ENCODE assay signal across 8 cellular contexts in the genomic region with DNA sequence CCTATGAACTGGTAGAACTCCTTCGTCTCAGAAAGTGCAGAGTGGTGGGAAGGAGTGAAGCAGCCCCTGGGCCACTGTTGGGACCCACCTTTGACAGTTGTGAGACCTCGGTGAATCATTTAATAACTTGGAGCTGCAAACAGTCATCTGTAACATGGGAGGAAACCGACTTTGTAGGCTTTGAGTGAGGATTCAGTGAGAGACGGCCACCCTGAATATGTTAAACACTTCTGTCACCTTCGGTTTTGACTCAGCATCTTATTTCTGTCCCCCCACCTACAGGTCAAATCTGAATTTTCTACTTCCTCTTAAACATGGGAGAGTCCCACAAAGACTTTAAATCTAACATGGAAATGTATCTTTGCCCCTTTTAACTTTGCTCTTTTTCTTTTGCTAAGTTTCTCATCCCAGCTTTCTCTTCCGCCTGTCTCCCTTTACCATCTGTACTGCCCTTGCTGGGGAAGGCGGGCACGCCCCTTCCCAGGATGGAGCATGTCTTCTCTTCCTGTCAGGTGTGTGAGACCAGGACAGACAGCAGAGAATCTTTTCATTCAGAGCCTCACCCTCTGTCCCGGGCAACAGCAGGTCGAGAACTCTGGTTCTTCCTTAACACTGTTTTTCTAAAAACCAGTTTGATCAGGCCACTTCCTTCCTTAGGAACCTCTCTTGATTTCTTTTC. TPM values are rescaled to one million over a fixed set of nuclear protein-coding genes. Genes with fewer than 3 reads are reported as not detected.
A peak's percentile ranks its signal among the peaks of the same experiment; 100 is the strongest.
DNase-seq lines count a peak whose midpoint lies in the region; ATAC-seq, FAIRE-seq and TF ChIP-seq lines count a peak whose summit lies in the region.

No MANE protein-coding gene starts in this region.

- no peak; the same call in 1 of the 2 replicates for TF ChIP-seq POLR2A in GM12891 (IDR thresholded peaks at IDR 0.05; ENCODE audit: low read depth, low read length)

- H3K36me3 ChIP-seq in GM23248 (ENCODE audit: low read depth) (peaks cover 51% of the 10 kb centered on the region; the same call in 1 of the 2 replicates), heart right ventricle (peaks cover 0 to 100% (median 49%) of the 10 kb centered on the region in 9 donors)

- H3F3A ChIP-seq in GM23248 (ENCODE audit: insufficient read depth): no peaks in the 10 kb centered on the region

- H3K27ac ChIP-seq in GM23248: no peak overlapping the region
- no peak overlapping the region for H3K27ac ChIP-seq in heart right ventricle

- DNase-seq in GM12891 (ENCODE audit: insufficient read length, low spot score) (peak; percentile 21), COLO829 (ENCODE audit: low spot score) (no peak), GM23248 (no peak), heart right ventricle (no peak), inferior parietal cortex (ENCODE audit: extremely low spot score) (no peak)
- DNase-seq in central memory CD4-positive, alpha-beta T cell: peak; percentile 0

- peak; percentile 91 for FAIRE-seq in GM12891 (lab: Jason Lieb, UNC)

- intact Hi-C loops in heart right ventricle (cut with DNase I): no loop called here

- H3K4me1 ChIP-seq in GM23248 (ENCODE audit: insufficient read depth) (no peaks in the 10 kb centered on the region), heart right ventricle (no peaks in the 10 kb centered on the region)

- TF ChIP-seq CTCF in heart right ventricle (IDR thresholded peaks at IDR 0.05): no peak

- peaks cover 13% of the 10 kb centered on the region; the same call in 1 of the 2 replicates for H3K79me2 ChIP-seq in GM23248 (ENCODE audit: insufficient read depth)

- in situ Hi-C loops in GM23248 (cut with MboI): no loop called here

- ATAC-seq in GM19463 (IDR thresholded peaks at IDR 0.05; ENCODE audit: unreplicated experiment): peak; percentile 88
- peak; percentile 94 for ATAC-seq in HG03135 (IDR thresholded peaks at IDR 0.05; ENCODE audit: unreplicated experiment)
- no peak for ATAC-seq in heart right ventricle

- H3K9me2 ChIP-seq in GM23248 (ENCODE audit: insufficient read depth): no peaks in the 10 kb centered on the region

- H3K27me3 ChIP-seq in GM23248 (replicated peaks; ENCODE audit: insufficient read depth): no peaks in the 10 kb centered on the region
- no peaks in the 10 kb centered on the region for H3K27me3 ChIP-seq in heart right ventricle

- no peaks in the 10 kb centered on the region for H4K20me1 ChIP-seq in GM23248 (ENCODE audit: insufficient read depth)

- no peak overlapping the region for H3K4me2 ChIP-seq in GM23248 (ENCODE audit: unreplicated experiment)

- no peak overlapping the region for H2AFZ ChIP-seq in GM23248

- H3K9me3 ChIP-seq in GM23248 (ENCODE audit: low read depth) (no peaks in the 10 kb centered on the region), heart right ventricle (no peaks in the 10 kb centered on the region)

- no peak overlapping the region for H3K4me3 ChIP-seq in GM23248
- H3K4me3 ChIP-seq in heart right ventricle: no peak overlapping the region

- WGBS in GM23248 (ENCODE audit: low coverage in 1 of 2, low lambda C conversion rate in 2 of 2, missing lambda C conversion rate in 2 of 2), 2 experiments: 89 to 90% methylated on average over 10 of the region's 10 CpGs
- WGBS in heart right ventricle, 2 donors: 87 to 89% methylated on average over 10 of the region's 10 CpGs

- H3K9ac ChIP-seq in GM23248: no peak overlapping the region

TF ChIP-seq in GM12891, 5 proteins besides CTCF, POLR2A, EP300 and RAD21:
- TF ChIP-seq POLR2AphosphoS5 (IDR thresholded peaks at IDR 0.05; ENCODE audit: low read depth, low read length): no peak
- no peak; the same call in 1 of the 2 replicates for TF ChIP-seq TAF1 (IDR thresholded peaks at IDR 0.05; ENCODE audit: low read depth, low read length)
- peak; percentile 73 for TF ChIP-seq SPI1 (IDR thresholded peaks at IDR 0.05; ENCODE audit: low read depth, low read length)
- TF ChIP-seq PAX5 (IDR thresholded peaks at IDR 0.05; ENCODE audit: insufficient read depth, low read length, severe bottlenecking): no peak
- peak; percentile 93 for TF ChIP-seq POU2F2 (IDR thresholded peaks at IDR 0.05; ENCODE audit: low read depth, low read length)

RNA-seq across cellular contexts. Expression of gene ZC3H14, which starts 37.1 kb away (rescaled TPM):
- polyA plus RNA-seq in GM12891 (2012; ENCODE audit: low read depth, missing spikeins): 26.8 TPM
- 70.0 and 70.1 TPM in 2 replicates for total RNA-seq in GM23248 (2014; rRNA removed; shearing (Covaris generic))
- polyA plus RNA-seq in GM23248 (2016; fragmentation: Nextera tagmentation; extraction: Ambion mirVana) (65.6 and 67.9 TPM in 2 replicates), heart right ventricle (10 to 100 TPM; 24.5 to 32.4 TPM)
- 10 to 100 TPM; 35.4 to 49.4 (median 38.7) TPM for total RNA-seq in heart right ventricle

RNA-seq across cellular contexts. Expression of gene PTPN21, which starts 45.1 kb away (rescaled TPM):
- polyA plus RNA-seq in GM12891 (2012; ENCODE audit: low read depth, missing spikeins): 0.42 TPM
- total RNA-seq in GM23248 (2014; rRNA removed; shearing (Covaris generic)): 13.3 and 21.2 TPM in 2 replicates
- polyA plus RNA-seq in GM23248 (2016; fragmentation: Nextera tagmentation; extraction: Ambion mirVana) (5.7 and 7.8 TPM in 2 replicates), heart right ventricle (1 to 10 TPM; 5.3 to 9.7 TPM)
- 10 to 100 TPM; 25.0 to 62.1 (median 39.8) TPM for total RNA-seq in heart right ventricle

Comparison
In these comparisons a context has a peak if more than half of its experiments do, and no peak if none do; other contexts are left out.
1. DNase-seq: peak in GM12891 (single experiment) and central memory CD4-positive, alpha-beta T cell (single experiment); none in COLO829 (single experiment), GM23248 (single experiment), heart right ventricle (0 of 2) and inferior parietal cortex (single experiment).
2. ATAC-seq: peak in GM19463 (single experiment) and HG03135 (single experiment); none in heart right ventricle (0 of 8).